1 cellular context compared by ENCODE assay signal in genomic region chr20:50737352-50737751, GRCh38.
TF ChIP-seq lines count a peak whose summit lies in the region.

No MANE protein-coding gene starts in this region.

TF ChIP-seq in IMR-90, 13 proteins besides CTCF, POLR2A, EP300 and RAD21:
- no peak for TF ChIP-seq FOS (IDR thresholded peaks at IDR 0.05; ENCODE audit: low read depth, low read length)
- TF ChIP-seq MAFK (IDR thresholded peaks at IDR 0.05; ENCODE audit: low read depth, low read length), result no peak
- no peak for TF ChIP-seq CHD1 (IDR thresholded peaks at IDR 0.05; ENCODE audit: low read depth, low read length)
- no peak for TF ChIP-seq MAZ (IDR thresholded peaks at IDR 0.05; ENCODE audit: borderline replicate concordance, low read depth, low read length)
- TF ChIP-seq SMC3 (IDR thresholded peaks at IDR 0.05; ENCODE audit: low read depth, low read length), result no peak
- TF ChIP-seq ELK1 (IDR thresholded peaks at IDR 0.05; ENCODE audit: borderline replicate concordance, low read depth, low read length), result no peak
- TF ChIP-seq MXI1 (IDR thresholded peaks at IDR 0.05; ENCODE audit: borderline replicate concordance, low read depth, low read length), result no peak
- no peak for TF ChIP-seq USF2 (IDR thresholded peaks at IDR 0.05; ENCODE audit: low read depth, low read length)
- TF ChIP-seq NFE2L2 (IDR thresholded peaks at IDR 0.05; ENCODE audit: low read depth, low read length), result no peak
- TF ChIP-seq RCOR1 (IDR thresholded peaks at IDR 0.05; ENCODE audit: insufficient replicate concordance, low read length), result no peak
- no peak for TF ChIP-seq CEBPB (IDR thresholded peaks at IDR 0.05; ENCODE audit: low read depth, low read length)
- no peak for TF ChIP-seq BHLHE40 (IDR thresholded peaks at IDR 0.05; ENCODE audit: low read depth, low read length)
TF ChIP-seq in IMR-90: peak in this region for 0.
